In the genomic region with DNA sequence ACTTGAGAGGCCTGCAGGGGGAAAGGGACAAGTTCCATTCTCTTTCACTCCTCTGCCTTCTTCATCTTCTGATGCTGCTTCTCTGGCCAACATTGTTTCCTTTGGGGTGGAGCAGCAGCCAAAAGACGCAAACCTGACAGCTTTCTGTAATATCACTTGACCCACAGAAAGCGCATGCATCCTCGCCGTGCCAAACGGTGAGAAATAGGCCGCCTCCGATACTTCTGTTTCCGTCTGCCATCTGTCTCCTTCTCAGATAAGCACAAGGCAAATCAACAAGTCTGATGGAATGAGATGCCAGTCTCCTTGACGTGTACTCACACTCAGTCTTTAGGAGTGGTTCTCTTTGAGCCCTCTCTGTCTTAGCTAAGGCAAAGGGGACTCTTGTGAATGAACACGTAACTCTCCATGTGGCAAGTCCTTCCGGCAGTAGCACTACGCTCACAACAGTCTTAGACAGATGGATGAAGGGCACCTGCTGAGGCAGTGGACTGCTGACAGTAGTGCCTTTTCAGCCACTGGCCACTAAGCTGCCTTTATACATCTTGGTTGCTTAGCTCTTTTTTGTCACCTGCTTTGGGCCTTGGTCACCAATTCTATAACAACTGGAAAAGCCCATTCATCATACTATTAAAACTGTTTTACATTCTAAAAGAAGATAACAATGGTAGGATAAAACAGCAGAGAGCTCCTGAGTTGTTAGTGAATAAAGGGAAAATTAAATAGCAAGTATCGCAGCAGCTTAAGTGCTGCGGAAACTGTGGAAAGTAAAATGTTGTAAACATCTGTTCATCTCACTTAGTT, we compare ENCODE assay signal across 21 cellular contexts.
"Had no signal": no experiment of that assay in that cellular context is flagged by ENCODE, and none has a peak within 500 bp of the region (broad histone marks: within the 10 kb centered on the region; RNA-seq: fewer than 3 reads in every experiment).

No MANE protein-coding gene starts in this region.

- H3K4me3 Mint-ChIP-seq: activated CD8-positive, alpha-beta T cell treated with anti-CD3 and anti-CD28 coated beads, Interleukin-2, amount 10 ng/mL, durations not matched to agents 7 days and 5 days; activated naive CD4-positive, alpha-beta T cell treated with anti-CD3 and anti-CD28 coated beads, Interleukin-2, amount 50 U/mL, for 24 hours; naive thymus-derived CD4-positive, alpha-beta T cell; T-helper 1 cell treated with Interleukin-12 subunit alpha and Interleukin-12 subunit beta and Interleukin-4 antibody, amounts not matched to agents 30 μg/mL and 1 μg/mL, for 36 hours had no signal

- H3K27me3 ChIP-seq: body of pancreas, colonic mucosa, dorsolateral prefrontal cortex, neutrophil, ovary, upper lobe of left lung had no signal

- H3K9me3 ChIP-seq: body of pancreas, colonic mucosa, neutrophil, ovary, prostate gland, thoracic aorta, upper lobe of left lung had no signal

- H3K4me3 ChIP-seq: body of pancreas, colonic mucosa, dorsolateral prefrontal cortex, lung, ovary, prostate gland, thoracic aorta, upper lobe of left lung had no signal

- DNase-seq: activated CD4-positive, alpha-beta T cell treated with anti-CD3 and anti-CD28 coated beads for 1 hour; activated CD4-positive, alpha-beta T cell treated with anti-CD3 and anti-CD28 coated beads, Interleukin-2, amount 50 U/mL, for 1 hour; activated CD8-positive, alpha-beta T cell treated with anti-CD3 and anti-CD28 coated beads, Interleukin-2, amount 10 ng/mL, durations not matched to agents 7 days and 5 days; activated gamma-delta T cell treated with Interleukin-2 at 50 U/mL for 16 hours; body of pancreas; colonic mucosa; foreskin fibroblast; naive thymus-derived CD4-positive, alpha-beta T cell; ovary; stimulated activated CD4-positive, alpha-beta T cell treated with anti-CD3 and anti-CD28 coated beads, Interleukin-2, amount 100 ng/mL, for 48 hours; stimulated activated naive CD4-positive, alpha-beta T cell; upper lobe of left lung; WERI-Rb-1 had no signal

- H3K36me3 ChIP-seq: colonic mucosa, neutrophil, ovary, prostate gland, thoracic aorta had no signal

- FAIRE-seq: endometrium had no signal

- H3K4me1 Mint-ChIP-seq: activated naive CD4-positive, alpha-beta T cell treated with anti-CD3 and anti-CD28 coated beads, Interleukin-2, amount 50 U/mL, for 24 hours; naive thymus-derived CD4-positive, alpha-beta T cell had no signal

- H3K9me3 Mint-ChIP-seq: activated naive CD4-positive, alpha-beta T cell treated with anti-CD3 and anti-CD28 coated beads, Interleukin-2, amount 50 U/mL, for 24 hours; T-helper 1 cell treated with Interleukin-12 subunit alpha and Interleukin-12 subunit beta and Interleukin-4 antibody, amounts not matched to agents 30 μg/mL and 1 μg/mL, for 36 hours had no signal

- H3K4me1 ChIP-seq: body of pancreas, colonic mucosa, prostate gland, upper lobe of left lung had no signal

- H3K27ac ChIP-seq: body of pancreas, colonic mucosa, dorsolateral prefrontal cortex, neutrophil, ovary, prostate gland, thoracic aorta, upper lobe of left lung, WERI-Rb-1 had no signal

- H3K27me3 Mint-ChIP-seq: activated naive CD4-positive, alpha-beta T cell treated with anti-CD3 and anti-CD28 coated beads, Interleukin-2, amount 50 U/mL, for 24 hours; naive thymus-derived CD4-positive, alpha-beta T cell had no signal

- H3K27ac Mint-ChIP-seq: activated CD8-positive, alpha-beta T cell treated with anti-CD3 and anti-CD28 coated beads, Interleukin-2, amount 10 ng/mL, durations not matched to agents 7 days and 5 days; activated naive CD4-positive, alpha-beta T cell treated with anti-CD3 and anti-CD28 coated beads, Interleukin-2, amount 50 U/mL, for 24 hours; T-helper 1 cell treated with Interleukin-12 subunit alpha and Interleukin-12 subunit beta and Interleukin-4 antibody, amounts not matched to agents 30 μg/mL and 1 μg/mL, for 36 hours had no signal
